ENCODE assay signal across 8 cellular contexts in the genomic region with DNA sequence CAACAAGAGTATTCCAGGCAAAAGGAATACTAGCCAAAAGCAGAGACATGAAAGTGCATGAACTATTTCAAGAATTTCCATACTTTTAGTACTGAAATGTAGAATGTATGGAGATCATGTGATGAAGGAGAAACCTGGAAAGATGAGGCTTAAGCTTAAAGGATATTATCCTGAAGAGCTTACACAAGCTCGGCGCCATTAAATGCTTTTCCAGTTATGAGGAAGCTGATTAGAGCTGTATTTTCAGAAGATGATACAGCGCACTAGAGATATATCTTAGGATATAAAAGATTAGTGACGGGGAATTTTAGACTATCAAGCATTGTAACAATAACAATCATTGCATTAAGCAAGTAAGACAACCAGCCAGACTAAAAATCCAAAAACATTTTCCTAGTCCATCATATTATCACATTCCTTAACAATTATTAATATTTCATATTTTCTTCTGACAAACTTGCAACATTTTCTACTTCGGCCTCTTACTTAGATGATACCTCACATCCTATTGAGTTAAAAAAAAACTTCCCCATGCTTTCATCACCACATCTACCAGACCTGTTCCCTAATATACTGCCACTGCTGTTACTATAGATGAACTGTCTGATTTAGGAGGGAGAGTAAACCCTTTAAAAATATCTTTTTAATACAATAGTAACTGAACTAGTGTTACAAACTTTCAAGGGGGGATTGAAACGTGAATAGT. TPM values are rescaled to one million over a fixed set of nuclear protein-coding genes. Genes with fewer than 3 reads are reported as not detected.
DNase-seq lines count a peak whose midpoint lies in the region; ATAC-seq and TF ChIP-seq lines count a peak whose summit lies in the region.

No MANE protein-coding gene starts in this region.

- no peak overlapping the region for H2AFZ ChIP-seq in PC-3 (ENCODE audit: low read length)

- peak overlapping the region; percentile 91 for H3K4me2 ChIP-seq in PC-3 (ENCODE audit: low read length)

- H3K9me2 ChIP-seq in PC-3 (replicated peaks; ENCODE audit: low read length), result no peaks in the 10 kb centered on the region

- H3K9me3 ChIP-seq in PC-3 (ENCODE audit: low read length), result no peaks in the 10 kb centered on the region
- H3K9me3 ChIP-seq in mucosa of descending colon, result no peaks in the 10 kb centered on the region

- H3K79me2 ChIP-seq in PC-3 (ENCODE audit: low read length), result peaks cover 74% of the 10 kb centered on the region

- BruUV-seq in PC-3 (replicated peaks; lab: Mats Ljungman, UMichigan), result no TSS peak

- intact Hi-C loops in PC-3 (cut with micrococcal nuclease) (no loop called here), mucosa of descending colon (cut with DNase I, micrococcal nuclease) (no loop called here)

- H3K36me3 ChIP-seq in PC-3 (ENCODE audit: low read depth, low read length) (peaks cover 29% of the 10 kb centered on the region), rectal smooth muscle tissue (ENCODE audit: control insufficient read depth, insufficient read depth, low read length) (no peaks in the 10 kb centered on the region), mucosa of descending colon (ENCODE audit: low read depth) (peaks cover 6% of the 10 kb centered on the region)

- peak overlapping the region; percentile 96 for H3K9ac ChIP-seq in PC-3 (ENCODE audit: low read length)
- H3K9ac ChIP-seq in rectal smooth muscle tissue (ENCODE audit: low read length), result no peak overlapping the region

- no peaks in the 10 kb centered on the region for H4K20me1 ChIP-seq in PC-3 (ENCODE audit: low read length)

- CTCF ChIA-PET in PC-3 (lab: Charles Lee), result no interaction called here

- peak overlapping the region; percentile 15 for H3K4me3 ChIP-seq in GM12875 (ENCODE audit: low read depth, low read length)
- peak overlapping the region; percentile 98 for H3K4me3 ChIP-seq in PC-3 (ENCODE audit: low read length)
- peak overlapping the region; percentile 73 for H3K4me3 ChIP-seq in rectal smooth muscle tissue (ENCODE audit: low read length)
- no peak overlapping the region for H3K4me3 ChIP-seq in mucosa of descending colon

- H3K27me3 ChIP-seq in PC-3 (ENCODE audit: low read length), result no peaks in the 10 kb centered on the region
- H3K27me3 ChIP-seq in rectal smooth muscle tissue (ENCODE audit: control insufficient read depth, insufficient read depth, low read length), result no peaks in the 10 kb centered on the region

- no peak for TF ChIP-seq CTCF in GM12875 (IDR thresholded peaks at IDR 0.05; ENCODE audit: borderline replicate concordance, insufficient read depth, low read depth, low read length)
- no peak for TF ChIP-seq CTCF in PC-3 (conservative IDR thresholded peaks at IDR 0.05; ENCODE audit: low read depth, low read length)
- TF ChIP-seq CTCF in mucosa of descending colon (IDR thresholded peaks at IDR 0.05), result no peak

- POLR2A ChIA-PET in PC-3 (lab: Charles Lee; ENCODE audit: unreplicated experiment), result interaction anchor here (0.6 to 0.7 kb wide), 2 partner anchors 29 to 169 kb away, joined by 3 read pairs; no protein-coding TSS in a partner anchor

- no peak for ATAC-seq in PC-3
- no peak for ATAC-seq in left lobe of liver
- no peak for ATAC-seq in mucosa of descending colon

- H3K4me1 ChIP-seq in PC-3 (ENCODE audit: insufficient read depth, low read length) (peaks cover 38% of the 10 kb centered on the region), rectal smooth muscle tissue (ENCODE audit: control insufficient read depth, insufficient read depth, low read length) (peaks cover 2% of the 10 kb centered on the region), mucosa of descending colon (ENCODE audit: low read depth) (peaks cover 13% of the 10 kb centered on the region)

- DNase-seq in PC-3, result no peak
- no peak for DNase-seq in epithelial cell of prostate (ENCODE audit: low read depth, low spot score)
- DNase-seq in left lobe of liver (ENCODE audit: low spot score), result no peak
- no peak for DNase-seq in mucosa of descending colon
- no peak for DNase-seq in NCI-H187 treated with DMSO at 0.1 percent for 48 hours (lab: John Stamatoyannopoulos, UW)
- DNase-seq in amniotic stem cell (lab: John Stamatoyannopoulos, UW), result no peak

- H3K27ac ChIP-seq in PC-3 (ENCODE audit: low read length) (no peak overlapping the region; the same call in 1 of the 2 replicates), epithelial cell of prostate (peak overlapping the region; percentile 90), rectal smooth muscle tissue (ENCODE audit: low read depth, low read length) (no peak overlapping the region)

- H3F3A ChIP-seq in PC-3 (ENCODE audit: low read length, unreplicated experiment), result no peaks in the 10 kb centered on the region

RNA-seq across cellular contexts. Expression of gene FAM200B, which starts 1.3 kb away (rescaled TPM):
- total RNA-seq in PC-3 (2014; rRNA removed) (20.1 and 20.7 TPM in 2 replicates), left lobe of liver (14.3 TPM), mucosa of descending colon (10 to 100 TPM; 35.3 to 46.1 (median 38.9) TPM)

RNA-seq across cellular contexts. Expression of gene BST1, which starts 19.9 kb away (rescaled TPM):
- 0.69 and 0.86 TPM in 2 replicates for total RNA-seq in PC-3 (2014; rRNA removed)
- total RNA-seq in left lobe of liver, result 3.7 TPM
- 10 to 100 TPM in 1 of 3 donors, 1 to 10 TPM in 2; 4.7 to 14.6 (median 6.9) TPM for total RNA-seq in mucosa of descending colon

RNA-seq across cellular contexts. Expression of gene FBXL5, which starts 27.8 kb away (rescaled TPM):
- 21.9 and 42.4 TPM in 2 replicates for total RNA-seq in PC-3 (2014; rRNA removed)
- 38.9 TPM for total RNA-seq in left lobe of liver
- 100 to 1,000 TPM in 1 of 3 donors, 10 to 100 TPM in 2; 44.8 to 104 (median 60.4) TPM for total RNA-seq in mucosa of descending colon
